Comparison of ENCODE assay signal across 8 cellular contexts in the genomic region with DNA sequence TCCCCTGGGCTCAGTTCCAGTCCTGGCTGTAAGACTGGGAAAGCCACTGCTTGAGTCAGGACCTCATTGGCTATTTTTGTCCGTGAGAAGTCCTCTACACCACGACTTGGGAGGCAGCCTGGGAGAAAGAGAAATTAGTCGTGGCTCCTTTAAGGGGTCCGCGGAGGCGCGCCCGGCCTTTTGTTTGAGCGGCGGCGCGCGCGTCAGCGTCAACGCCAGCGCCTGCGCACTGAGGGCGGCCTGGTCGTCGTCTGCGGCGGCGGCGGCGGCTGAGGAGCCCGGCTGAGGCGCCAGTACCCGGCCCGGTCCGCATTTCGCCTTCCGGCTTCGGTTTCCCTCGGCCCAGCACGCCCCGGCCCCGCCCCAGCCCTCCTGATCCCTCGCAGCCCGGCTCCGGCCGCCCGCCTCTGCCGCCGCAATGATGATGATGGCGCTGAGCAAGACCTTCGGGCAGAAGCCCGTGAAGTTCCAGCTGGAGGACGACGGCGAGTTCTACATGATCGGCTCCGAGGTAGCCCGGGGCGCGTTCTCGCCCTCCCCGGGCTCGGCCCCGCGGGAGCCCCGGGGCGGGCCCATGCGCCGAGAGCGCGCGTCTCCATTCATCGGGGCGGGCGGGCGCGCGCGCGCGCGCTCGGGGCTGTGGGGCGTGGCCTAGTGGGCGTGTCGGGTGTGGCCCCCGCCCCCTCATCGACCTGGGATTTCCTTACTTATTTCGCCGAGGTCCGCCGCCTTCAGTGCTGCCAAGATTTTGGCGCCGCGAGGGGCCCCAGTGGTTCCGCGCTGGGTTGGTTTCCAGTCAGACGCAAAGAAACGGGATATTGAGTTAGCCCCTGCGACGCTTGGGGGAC. TPM values are rescaled to one million over a fixed set of nuclear protein-coding genes. Genes with fewer than 3 reads are reported as not detected.
DNase-seq lines count a peak whose midpoint lies in the region; ATAC-seq, FAIRE-seq and TF ChIP-seq lines count a peak whose summit lies in the region.

A gene (plus strand): TSS at position 215 of the 848 bp plus-strand sequence. CDS start 204 bp downstream, at position 419.

- H3K9me3 ChIP-seq in WERI-Rb-1 (ENCODE audit: severe bottlenecking), result no peaks in the 10 kb centered on the region
- H3K9me3 ChIP-seq in breast epithelium, result no peaks in the 10 kb centered on the region
- no peaks in the 10 kb centered on the region for H3K9me3 ChIP-seq in small intestine (ENCODE audit: control insufficient read depth, low read depth)

- H3K36me3 ChIP-seq in WERI-Rb-1 (peaks cover 41% of the 10 kb centered on the region), breast epithelium (no peaks in the 10 kb centered on the region), small intestine (ENCODE audit: control insufficient read depth in 2 of 2, insufficient read depth in 2 of 2, low read length in 2 of 2) (no peaks in the 10 kb centered on the region)

- no peaks in the 10 kb centered on the region for H3K27me3 ChIP-seq in WERI-Rb-1 (ENCODE audit: insufficient read depth, low read depth, severe bottlenecking)
- no peaks in the 10 kb centered on the region for H3K27me3 ChIP-seq in breast epithelium
- H3K27me3 ChIP-seq in small intestine (ENCODE audit: control insufficient read depth in 2 of 2, insufficient read depth in 2 of 2, low read length in 2 of 2), result no peaks in the 10 kb centered on the region

- WGBS in small intestine, 3 donors, result 0 to 1% (median 0%) methylated on average over 73 to 97 of the region's 97 CpGs

- FAIRE-seq in small intestine (lab: Jason Lieb, UNC), result no peak

- ATAC-seq in HG03025 (IDR thresholded peaks at IDR 0.05; ENCODE audit: low FRiP score, unreplicated experiment), result peak; percentile 67

- peak; percentile 35 for TF ChIP-seq POLR2A in breast epithelium (IDR thresholded peaks at IDR 0.05)

- H3K4me3 ChIP-seq in WERI-Rb-1 (ENCODE audit: low read depth, low read length) (peak within 1 kb of the TSS; percentile 79), breast epithelium (peak within 1 kb of the TSS; percentile 86 to 94 (median 89)), small intestine (ENCODE audit: low read depth in 1 of 2, low read length in 2 of 2) (peak within 1 kb of the TSS; percentile 68 to 97)

- H3K4me1 ChIP-seq in breast epithelium (peaks cover 3 to 5% of the 10 kb centered on the region in 2 donors), small intestine (ENCODE audit: control insufficient read depth in 2 of 2, insufficient read depth in 1 of 2, low read depth in 1 of 2, low read length in 1 of 2) (peaks cover 3 to 6% of the 10 kb centered on the region in 2 donors)

- DNase-seq in NCI-H187 (lab: John Stamatoyannopoulos, UW), result peak; percentile 42 to 78
- no peak for DNase-seq in NCI-H187 treated with DMSO at 0.1 percent for 48 hours (lab: John Stamatoyannopoulos, UW)
- DNase-seq in NCI-H2171 (lab: John Stamatoyannopoulos, UW), result peak; percentile 84
- peak; percentile 85 for DNase-seq in WERI-Rb-1
- DNase-seq in breast epithelium (ENCODE audit: low spot score in 2 of 2), result peak; percentile 80 to 86
- DNase-seq in iPS-NIHi7 (ENCODE audit: extremely low spot score), result peak; percentile 97
- peak; percentile 89 for DNase-seq in small intestine

- no peak for TF ChIP-seq CTCF in WERI-Rb-1 (IDR thresholded peaks at IDR 0.05; ENCODE audit: low read depth, low read length)
- no peak for TF ChIP-seq CTCF in breast epithelium (IDR thresholded peaks at IDR 0.05)

- peak within 1 kb of the TSS; percentile 100 for H3K27ac ChIP-seq in WERI-Rb-1
- H3K27ac ChIP-seq in breast epithelium, result peak within 1 kb of the TSS; percentile 99
- peak within 1 kb of the TSS; percentile 95 to 99 for H3K27ac ChIP-seq in small intestine (ENCODE audit: low read depth in 1 of 2, low read length in 1 of 2)

- intact Hi-C loops in breast epithelium (cut with DNase I; ENCODE audit: low total_unique reads), result no loop called here

RNA-seq across cellular contexts. Expression of the gene that starts here (rescaled TPM):
- 10 to 100 TPM; 34.6 to 60.2 (median 50.1) TPM for total RNA-seq in breast epithelium
- 10 to 100 TPM; 29.3 to 74.3 (median 36.2) TPM for polyA plus RNA-seq in small intestine
